ENCODE assay signal across 2 cellular contexts in the genomic region with DNA sequence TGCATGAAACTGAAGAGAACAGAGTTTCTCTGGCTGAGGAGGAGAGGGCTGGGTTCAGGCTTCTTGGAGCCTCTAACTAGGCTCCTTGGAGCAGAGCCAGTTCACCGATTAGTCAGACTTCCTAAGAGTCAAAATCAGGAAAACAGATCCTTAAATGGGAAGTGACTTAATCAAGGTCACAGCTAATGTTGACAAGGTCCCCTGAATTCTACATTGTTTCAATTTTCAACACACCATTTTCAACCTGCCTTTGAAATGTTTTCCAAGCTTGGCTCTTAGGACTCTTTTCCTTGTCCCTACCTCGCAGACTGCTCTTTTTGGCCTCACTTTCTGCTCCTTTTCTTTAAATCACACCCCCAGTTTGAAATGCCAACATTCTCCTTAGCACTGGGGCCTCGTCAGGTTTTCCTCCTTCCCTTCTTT.
A peak's percentile ranks its signal among the peaks of the same experiment; 100 is the strongest.
TF ChIP-seq lines count a peak whose summit lies in the region.

No MANE protein-coding gene starts in this region.

TF ChIP-seq in IMR-90, 13 proteins besides CTCF, POLR2A, EP300 and RAD21:
- TF ChIP-seq MXI1 (IDR thresholded peaks at IDR 0.05; ENCODE audit: borderline replicate concordance, low read depth, low read length) (no peak), NFE2L2 (IDR thresholded peaks at IDR 0.05; ENCODE audit: low read depth, low read length) (no peak), FOS (IDR thresholded peaks at IDR 0.05; ENCODE audit: low read depth, low read length) (no peak)

TF ChIP-seq in HepG2, 621 proteins besides CTCF, POLR2A, EP300 and RAD21:
- TF ChIP-seq, protein P1, sequence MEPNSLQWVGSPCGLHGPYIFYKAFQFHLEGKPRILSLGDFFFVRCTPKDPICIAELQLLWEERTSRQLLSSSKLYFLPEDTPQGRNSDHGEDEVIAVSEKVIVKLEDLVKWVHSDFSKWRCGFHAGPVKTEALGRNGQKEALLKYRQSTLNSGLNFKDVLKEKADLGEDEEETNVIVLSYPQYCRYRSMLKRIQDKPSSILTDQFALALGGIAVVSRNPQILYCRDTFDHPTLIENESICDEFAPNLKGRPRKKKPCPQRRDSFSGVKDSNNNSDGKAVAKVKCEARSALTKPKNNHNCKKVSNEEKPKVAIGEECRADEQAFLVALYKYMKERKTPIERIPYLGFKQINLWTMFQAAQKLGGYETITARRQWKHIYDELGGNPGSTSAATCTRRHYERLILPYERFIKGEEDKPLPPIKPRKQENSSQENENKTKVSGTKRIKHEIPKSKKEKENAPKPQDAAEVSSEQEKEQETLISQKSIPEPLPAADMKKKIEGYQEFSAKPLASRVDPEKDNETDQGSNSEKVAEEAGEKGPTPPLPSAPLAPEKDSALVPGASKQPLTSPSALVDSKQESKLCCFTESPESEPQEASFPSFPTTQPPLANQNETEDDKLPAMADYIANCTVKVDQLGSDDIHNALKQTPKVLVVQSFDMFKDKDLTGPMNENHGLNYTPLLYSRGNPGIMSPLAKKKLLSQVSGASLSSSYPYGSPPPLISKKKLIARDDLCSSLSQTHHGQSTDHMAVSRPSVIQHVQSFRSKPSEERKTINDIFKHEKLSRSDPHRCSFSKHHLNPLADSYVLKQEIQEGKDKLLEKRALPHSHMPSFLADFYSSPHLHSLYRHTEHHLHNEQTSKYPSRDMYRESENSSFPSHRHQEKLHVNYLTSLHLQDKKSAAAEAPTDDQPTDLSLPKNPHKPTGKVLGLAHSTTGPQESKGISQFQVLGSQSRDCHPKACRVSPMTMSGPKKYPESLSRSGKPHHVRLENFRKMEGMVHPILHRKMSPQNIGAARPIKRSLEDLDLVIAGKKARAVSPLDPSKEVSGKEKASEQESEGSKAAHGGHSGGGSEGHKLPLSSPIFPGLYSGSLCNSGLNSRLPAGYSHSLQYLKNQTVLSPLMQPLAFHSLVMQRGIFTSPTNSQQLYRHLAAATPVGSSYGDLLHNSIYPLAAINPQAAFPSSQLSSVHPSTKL (CRISPR knock-in tag; IDR thresholded peaks at IDR 0.05) = peak; percentile 46; the same call in 1 of the 2 replicates
- TF ChIP-seq, protein P2, sequence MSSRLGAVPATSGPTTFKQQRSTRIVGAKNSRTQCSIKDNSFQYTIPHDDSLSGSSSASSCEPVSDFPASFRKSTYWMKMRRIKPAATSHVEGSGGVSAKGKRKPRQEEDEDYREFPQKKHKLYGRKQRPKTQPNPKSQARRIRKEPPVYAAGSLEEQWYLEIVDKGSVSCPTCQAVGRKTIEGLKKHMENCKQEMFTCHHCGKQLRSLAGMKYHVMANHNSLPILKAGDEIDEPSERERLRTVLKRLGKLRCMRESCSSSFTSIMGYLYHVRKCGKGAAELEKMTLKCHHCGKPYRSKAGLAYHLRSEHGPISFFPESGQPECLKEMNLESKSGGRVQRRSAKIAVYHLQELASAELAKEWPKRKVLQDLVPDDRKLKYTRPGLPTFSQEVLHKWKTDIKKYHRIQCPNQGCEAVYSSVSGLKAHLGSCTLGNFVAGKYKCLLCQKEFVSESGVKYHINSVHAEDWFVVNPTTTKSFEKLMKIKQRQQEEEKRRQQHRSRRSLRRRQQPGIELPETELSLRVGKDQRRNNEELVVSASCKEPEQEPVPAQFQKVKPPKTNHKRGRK (CRISPR knock-in tag; IDR thresholded peaks at IDR 0.05) = no peak
